2 cellular contexts compared by ENCODE assay signal in the genomic region with DNA sequence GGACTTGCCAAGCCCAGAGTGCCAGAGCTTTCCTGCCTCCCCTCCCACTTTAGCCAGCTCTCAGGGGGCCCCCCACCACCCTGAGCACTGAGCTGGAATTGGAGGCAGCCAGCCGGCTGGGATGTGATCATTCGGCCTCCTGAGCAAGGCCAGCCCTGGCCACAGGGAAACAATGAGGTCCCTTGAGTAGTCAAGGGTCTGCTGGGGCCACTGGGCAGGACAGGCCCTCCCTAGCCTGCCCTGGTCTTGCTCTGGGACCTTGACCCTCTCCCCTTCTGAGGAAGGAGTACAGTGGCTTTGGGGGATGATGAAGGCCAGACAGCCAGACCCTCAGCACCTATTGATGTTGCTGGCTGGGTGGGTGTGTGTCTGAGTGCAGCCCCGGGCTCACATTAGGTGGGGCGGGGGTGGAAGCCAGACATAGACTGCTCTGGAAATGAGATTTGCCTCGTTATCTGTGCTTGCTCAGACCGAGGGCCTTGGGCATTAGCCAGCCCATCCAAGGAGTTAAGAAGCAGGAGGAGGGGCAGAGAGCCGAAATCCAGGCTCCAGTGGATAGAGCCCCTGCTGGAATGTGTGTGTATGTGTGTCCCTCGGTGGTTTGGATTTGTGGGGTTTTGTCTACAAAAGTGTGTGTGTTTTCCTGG.
TF ChIP-seq lines count a peak whose summit lies in the region.

No MANE protein-coding gene starts in this region.

TF ChIP-seq in GM23338, 12 proteins besides CTCF, POLR2A, EP300 and RAD21 (continues in another document):
- TF ChIP-seq REST (IDR thresholded peaks at IDR 0.05; ENCODE audit: unreplicated experiment) = no peak
- TF ChIP-seq ZNF331 (CRISPR knock-in tag; IDR thresholded peaks at IDR 0.05; ENCODE audit: low read depth) = no peak
- TF ChIP-seq, protein P1, sequence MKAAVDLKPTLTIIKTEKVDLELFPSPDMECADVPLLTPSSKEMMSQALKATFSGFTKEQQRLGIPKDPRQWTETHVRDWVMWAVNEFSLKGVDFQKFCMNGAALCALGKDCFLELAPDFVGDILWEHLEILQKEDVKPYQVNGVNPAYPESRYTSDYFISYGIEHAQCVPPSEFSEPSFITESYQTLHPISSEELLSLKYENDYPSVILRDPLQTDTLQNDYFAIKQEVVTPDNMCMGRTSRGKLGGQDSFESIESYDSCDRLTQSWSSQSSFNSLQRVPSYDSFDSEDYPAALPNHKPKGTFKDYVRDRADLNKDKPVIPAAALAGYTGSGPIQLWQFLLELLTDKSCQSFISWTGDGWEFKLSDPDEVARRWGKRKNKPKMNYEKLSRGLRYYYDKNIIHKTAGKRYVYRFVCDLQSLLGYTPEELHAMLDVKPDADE (IDR thresholded peaks at IDR 0.05) = no peak
- TF ChIP-seq CREB1 (CRISPR knock-in tag; IDR thresholded peaks at IDR 0.05; ENCODE audit: low read depth) = no peak
- TF ChIP-seq, protein P2, sequence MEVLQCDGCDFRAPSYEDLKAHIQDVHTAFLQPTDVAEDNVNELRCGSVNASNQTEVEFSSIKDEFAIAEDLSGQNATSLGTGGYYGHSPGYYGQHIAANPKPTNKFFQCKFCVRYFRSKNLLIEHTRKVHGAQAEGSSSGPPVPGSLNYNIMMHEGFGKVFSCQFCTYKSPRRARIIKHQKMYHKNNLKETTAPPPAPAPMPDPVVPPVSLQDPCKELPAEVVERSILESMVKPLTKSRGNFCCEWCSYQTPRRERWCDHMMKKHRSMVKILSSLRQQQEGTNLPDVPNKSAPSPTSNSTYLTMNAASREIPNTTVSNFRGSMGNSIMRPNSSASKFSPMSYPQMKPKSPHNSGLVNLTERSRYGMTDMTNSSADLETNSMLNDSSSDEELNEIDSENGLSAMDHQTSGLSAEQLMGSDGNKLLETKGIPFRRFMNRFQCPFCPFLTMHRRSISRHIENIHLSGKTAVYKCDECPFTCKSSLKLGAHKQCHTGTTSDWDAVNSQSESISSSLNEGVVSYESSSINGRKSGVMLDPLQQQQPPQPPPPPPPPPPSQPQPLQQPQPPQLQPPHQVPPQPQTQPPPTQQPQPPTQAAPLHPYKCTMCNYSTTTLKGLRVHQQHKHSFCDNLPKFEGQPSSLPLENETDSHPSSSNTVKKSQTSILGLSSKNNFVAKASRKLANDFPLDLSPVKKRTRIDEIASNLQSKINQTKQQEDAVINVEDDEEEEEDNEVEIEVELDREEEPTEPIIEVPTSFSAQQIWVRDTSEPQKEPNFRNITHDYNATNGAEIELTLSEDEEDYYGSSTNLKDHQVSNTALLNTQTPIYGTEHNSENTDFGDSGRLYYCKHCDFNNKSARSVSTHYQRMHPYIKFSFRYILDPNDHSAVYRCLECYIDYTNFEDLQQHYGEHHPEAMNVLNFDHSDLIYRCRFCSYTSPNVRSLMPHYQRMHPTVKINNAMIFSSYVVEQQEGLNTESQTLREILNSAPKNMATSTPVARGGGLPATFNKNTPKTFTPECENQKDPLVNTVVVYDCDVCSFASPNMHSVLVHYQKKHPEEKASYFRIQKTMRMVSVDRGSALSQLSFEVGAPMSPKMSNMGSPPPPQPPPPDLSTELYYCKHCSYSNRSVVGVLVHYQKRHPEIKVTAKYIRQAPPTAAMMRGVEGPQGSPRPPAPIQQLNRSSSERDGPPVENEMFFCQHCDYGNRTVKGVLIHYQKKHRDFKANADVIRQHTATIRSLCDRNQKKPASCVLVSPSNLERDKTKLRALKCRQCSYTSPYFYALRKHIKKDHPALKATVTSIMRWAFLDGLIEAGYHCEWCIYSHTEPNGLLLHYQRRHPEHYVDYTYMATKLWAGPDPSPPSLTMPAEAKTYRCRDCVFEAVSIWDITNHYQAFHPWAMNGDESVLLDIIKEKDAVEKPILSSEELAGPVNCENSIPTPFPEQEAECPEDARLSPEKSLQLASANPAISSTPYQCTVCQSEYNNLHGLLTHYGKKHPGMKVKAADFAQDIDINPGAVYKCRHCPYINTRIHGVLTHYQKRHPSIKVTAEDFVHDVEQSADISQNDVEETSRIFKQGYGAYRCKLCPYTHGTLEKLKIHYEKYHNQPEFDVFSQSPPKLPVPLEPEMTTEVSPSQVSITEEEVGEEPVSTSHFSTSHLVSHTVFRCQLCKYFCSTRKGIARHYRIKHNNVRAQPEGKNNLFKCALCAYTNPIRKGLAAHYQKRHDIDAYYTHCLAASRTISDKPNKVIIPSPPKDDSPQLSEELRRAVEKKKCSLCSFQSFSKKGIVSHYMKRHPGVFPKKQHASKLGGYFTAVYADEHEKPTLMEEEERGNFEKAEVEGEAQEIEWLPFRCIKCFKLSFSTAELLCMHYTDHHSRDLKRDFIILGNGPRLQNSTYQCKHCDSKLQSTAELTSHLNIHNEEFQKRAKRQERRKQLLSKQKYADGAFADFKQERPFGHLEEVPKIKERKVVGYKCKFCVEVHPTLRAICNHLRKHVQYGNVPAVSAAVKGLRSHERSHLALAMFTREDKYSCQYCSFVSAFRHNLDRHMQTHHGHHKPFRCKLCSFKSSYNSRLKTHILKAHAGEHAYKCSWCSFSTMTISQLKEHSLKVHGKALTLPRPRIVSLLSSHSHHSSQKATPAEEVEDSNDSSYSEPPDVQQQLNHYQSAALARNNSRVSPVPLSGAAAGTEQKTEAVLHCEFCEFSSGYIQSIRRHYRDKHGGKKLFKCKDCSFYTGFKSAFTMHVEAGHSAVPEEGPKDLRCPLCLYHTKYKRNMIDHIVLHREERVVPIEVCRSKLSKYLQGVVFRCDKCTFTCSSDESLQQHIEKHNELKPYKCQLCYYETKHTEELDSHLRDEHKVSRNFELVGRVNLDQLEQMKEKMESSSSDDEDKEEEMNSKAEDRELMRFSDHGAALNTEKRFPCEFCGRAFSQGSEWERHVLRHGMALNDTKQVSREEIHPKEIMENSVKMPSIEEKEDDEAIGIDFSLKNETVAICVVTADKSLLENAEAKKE (CRISPR knock-in tag; IDR thresholded peaks at IDR 0.05) = no peak
- no peak for TF ChIP-seq NANOG (IDR thresholded peaks at IDR 0.05; ENCODE audit: borderline replicate concordance)
- TF ChIP-seq EZH2phosphoT487 (IDR thresholded peaks at IDR 0.05; ENCODE audit: unreplicated experiment) = no peak
- no peak for TF ChIP-seq JUNB (IDR thresholded peaks at IDR 0.05; ENCODE audit: unreplicated experiment)

TF ChIP-seq in K562, 482 proteins besides CTCF, POLR2A, EP300 and RAD21:
- TF ChIP-seq CBFA2T3 (IDR thresholded peaks at IDR 0.05) (peak; percentile 13; the same call in 1 of the 2 replicates), ZNF589 (CRISPR knock-in tag; IDR thresholded peaks at IDR 0.05; ENCODE audit: low read depth) (no peak)
